7 cellular contexts compared by ENCODE assay signal in the genomic region with DNA sequence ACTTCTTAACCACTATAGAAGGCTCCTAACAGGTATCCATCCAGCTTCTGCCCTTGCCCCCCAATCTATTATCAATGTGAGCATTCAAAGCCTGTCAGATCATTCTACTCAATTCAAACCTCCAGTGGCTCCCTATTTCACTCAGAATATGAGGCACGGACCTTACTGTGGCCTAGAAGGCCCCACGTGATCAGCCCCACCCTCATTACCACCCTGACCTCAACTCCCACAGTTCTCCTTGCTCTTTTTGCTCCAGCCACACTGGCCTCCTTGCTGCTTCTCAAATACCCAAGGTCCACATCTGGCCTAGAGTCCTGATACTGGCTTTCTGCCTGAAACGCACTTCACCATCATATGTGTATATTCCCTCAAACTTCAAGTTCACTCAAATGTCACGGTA.
"Had no signal": no experiment of that assay in that cellular context is flagged by ENCODE, and none has a peak within 500 bp of the region (broad histone marks: within the 10 kb centered on the region; RNA-seq: fewer than 3 reads in every experiment).

No MANE protein-coding gene starts in this region.

- H3K27ac Mint-ChIP-seq: IgD-negative memory B cell had no signal

- DNase-seq: IMR-90, KBM-7, KG1 had no signal

- H3K27me3 Mint-ChIP-seq: IgD-negative memory B cell had no signal

- H3K27ac ChIP-seq: HL-60 had no signal

- ATAC-seq: HepG2 had no signal

- FAIRE-seq: HepG2, HTR-8/SVneo had no signal

- H3K4me3 Mint-ChIP-seq: IgD-negative memory B cell had no signal
